ENCODE assay signal across 1 cellular context in the genomic region with DNA sequence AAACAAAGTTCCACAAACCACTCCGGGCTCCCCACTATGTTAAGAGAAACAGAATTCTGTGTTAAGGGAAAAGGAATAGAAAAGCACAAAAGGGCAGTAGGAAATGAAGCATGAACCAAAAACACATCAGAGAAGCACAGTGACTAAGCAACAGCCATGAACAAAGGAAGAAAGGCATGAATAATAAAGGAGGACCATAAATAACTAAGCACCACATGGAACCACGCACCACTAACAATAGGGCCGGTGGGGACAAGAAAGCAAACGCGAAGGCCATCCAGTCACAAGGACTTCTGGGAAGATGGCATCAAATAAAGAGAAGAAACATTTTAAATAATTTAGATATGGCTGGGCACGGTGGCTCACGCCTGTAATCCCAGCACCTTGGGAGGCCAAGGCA.
TF ChIP-seq lines count a peak whose summit lies in the region.

No MANE protein-coding gene starts in this region.

TF ChIP-seq in H1, 55 proteins besides CTCF, POLR2A, EP300 and RAD21:
- peak; percentile 71 for TF ChIP-seq MAFK (IDR thresholded peaks at IDR 0.05; ENCODE audit: low read depth, low read length)
- TF ChIP-seq, protein P1, sequence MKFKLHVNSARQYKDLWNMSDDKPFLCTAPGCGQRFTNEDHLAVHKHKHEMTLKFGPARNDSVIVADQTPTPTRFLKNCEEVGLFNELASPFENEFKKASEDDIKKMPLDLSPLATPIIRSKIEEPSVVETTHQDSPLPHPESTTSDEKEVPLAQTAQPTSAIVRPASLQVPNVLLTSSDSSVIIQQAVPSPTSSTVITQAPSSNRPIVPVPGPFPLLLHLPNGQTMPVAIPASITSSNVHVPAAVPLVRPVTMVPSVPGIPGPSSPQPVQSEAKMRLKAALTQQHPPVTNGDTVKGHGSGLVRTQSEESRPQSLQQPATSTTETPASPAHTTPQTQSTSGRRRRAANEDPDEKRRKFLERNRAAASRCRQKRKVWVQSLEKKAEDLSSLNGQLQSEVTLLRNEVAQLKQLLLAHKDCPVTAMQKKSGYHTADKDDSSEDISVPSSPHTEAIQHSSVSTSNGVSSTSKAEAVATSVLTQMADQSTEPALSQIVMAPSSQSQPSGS (IDR thresholded peaks at IDR 0.05; ENCODE audit: low read length) = no peak
- 0 out of 2 replicates have a peak, but pooled peaks have one; percentile 22 for TF ChIP-seq SP1 (IDR thresholded peaks at IDR 0.05; ENCODE audit: low read depth, low read length)
- peak; percentile 18; the same call in 1 of the 2 replicates for TF ChIP-seq MAX (IDR thresholded peaks at IDR 0.05)
- no peak for TF ChIP-seq GTF2F1 (IDR thresholded peaks at IDR 0.05; ENCODE audit: borderline replicate concordance, low read depth, low read length)
- peak; percentile 89 for TF ChIP-seq POU5F1 (IDR thresholded peaks at IDR 0.05; ENCODE audit: low read depth, low read length)
- TF ChIP-seq EZH2 (IDR thresholded peaks at IDR 0.05; ENCODE audit: low read depth, low read length, severe bottlenecking) = no peak
- peak; percentile 86 for TF ChIP-seq NANOG (IDR thresholded peaks at IDR 0.05; ENCODE audit: insufficient read depth, low read depth, low read length, poor library complexity, severe bottlenecking)
